Comparison of ENCODE assay signal across 8 cellular contexts in the genomic region with DNA sequence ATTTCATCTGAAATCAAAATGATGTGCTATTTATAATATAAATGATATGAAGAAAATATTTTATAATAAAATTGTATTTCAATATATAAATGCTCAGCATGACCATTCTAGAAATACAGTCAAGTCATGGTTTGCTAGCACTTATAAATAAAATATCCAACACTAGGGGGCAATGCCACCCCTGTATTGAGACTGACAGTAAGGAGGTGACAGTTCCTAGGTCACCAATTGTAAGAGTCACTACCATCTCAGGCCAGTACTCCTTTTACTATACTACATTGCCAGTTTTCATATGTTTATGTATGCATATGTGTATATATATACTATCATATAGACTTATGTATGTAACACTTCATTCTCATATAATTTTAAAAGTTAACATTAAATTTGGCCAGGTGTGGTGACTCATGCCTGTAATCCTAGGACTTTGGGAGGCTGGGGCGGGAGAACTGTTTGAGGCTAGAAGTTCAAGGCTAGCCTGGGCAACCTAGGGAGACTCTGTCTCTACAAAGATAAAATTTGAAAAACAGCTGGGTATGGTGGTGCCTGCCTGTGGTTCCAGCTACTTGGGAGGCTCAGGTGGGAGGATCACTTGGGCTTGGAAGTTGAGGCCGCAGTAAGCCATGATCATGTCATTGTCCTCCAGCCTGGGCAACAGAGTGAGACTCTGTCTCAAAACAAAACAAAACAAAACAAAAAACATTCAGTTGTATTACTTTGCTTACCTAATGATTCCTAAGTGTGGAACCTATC. TPM values are rescaled to one million over a fixed set of nuclear protein-coding genes. Genes with fewer than 3 reads are reported as not detected.
DNase-seq lines count a peak whose midpoint lies in the region; ATAC-seq, FAIRE-seq and TF ChIP-seq lines count a peak whose summit lies in the region.

No MANE protein-coding gene starts in this region.

- no peak for FAIRE-seq in astrocyte (lab: Jason Lieb, UNC)

- peaks cover 25% of the 10 kb centered on the region for H3K79me2 ChIP-seq in astrocyte (ENCODE audit: insufficient read depth, low read length)

- no peaks in the 10 kb centered on the region for H3K27me3 ChIP-seq in astrocyte (ENCODE audit: insufficient read depth, low read length)

- peak; percentile 30 for ATAC-seq in GM19455 (IDR thresholded peaks at IDR 0.05; ENCODE audit: unreplicated experiment)
- ATAC-seq in HG03571 (IDR thresholded peaks at IDR 0.05; ENCODE audit: unreplicated experiment) = peak; percentile 34
- ATAC-seq in left lobe of liver = peak; percentile 33

- H3K9me3 Mint-ChIP-seq in astrocyte (ENCODE audit: unreplicated experiment) = no peaks in the 10 kb centered on the region

- DNase-seq in NCI-H510A treated with DMSO at 0.1 percent for 48 hours (lab: John Stamatoyannopoulos, UW) (peak; percentile 49), NCI-H510A (lab: John Stamatoyannopoulos, UW) (no peak), NCI-H748 treated with DMSO at 0.1 percent for 48 hours (lab: John Stamatoyannopoulos, UW) (peak; percentile 45), astrocyte (ENCODE audit: low read depth) (peak; percentile 39), left lobe of liver (ENCODE audit: low spot score) (no peak)
- DNase-seq in effector CD8-positive, alpha-beta T cell (lab: John Stamatoyannopoulos, UW) = no peak

- peak; percentile 49 for TF ChIP-seq CTCF in astrocyte (IDR thresholded peaks at IDR 0.05; ENCODE audit: insufficient read depth, low read depth, low read length)

- no peak overlapping the region for H3K9ac ChIP-seq in astrocyte (ENCODE audit: low read length)

- no peaks in the 10 kb centered on the region for H3K36me3 ChIP-seq in astrocyte (ENCODE audit: insufficient read depth, low read length)

- H3K36me3 Mint-ChIP-seq in astrocyte (ENCODE audit: low read depth, unreplicated experiment) = no peaks in the 10 kb centered on the region

- no peak overlapping the region for H3K4me3 Mint-ChIP-seq in astrocyte (ENCODE audit: unreplicated experiment)

- H3K4me1 Mint-ChIP-seq in astrocyte (ENCODE audit: low read depth, unreplicated experiment) = peaks cover 6% of the 10 kb centered on the region

- no peaks in the 10 kb centered on the region for H3K27me3 Mint-ChIP-seq in astrocyte (ENCODE audit: low read depth, unreplicated experiment)

- H3K4me1 ChIP-seq in astrocyte (ENCODE audit: insufficient read depth, low read length) = peaks cover 8% of the 10 kb centered on the region

- H3K4me3 ChIP-seq in astrocyte (ENCODE audit: insufficient read depth, low read depth, low read length) = no peak overlapping the region

- H2AFZ ChIP-seq in astrocyte (ENCODE audit: low read depth, low read length) = no peak overlapping the region

- H3K27ac ChIP-seq in astrocyte (ENCODE audit: low read depth, low read length) = no peak overlapping the region

- no peaks in the 10 kb centered on the region for H3K9me3 ChIP-seq in astrocyte (ENCODE audit: insufficient read depth, low read depth, low read length)

- H3K27ac Mint-ChIP-seq in astrocyte (ENCODE audit: unreplicated experiment) = no peak overlapping the region

- peaks cover 22% of the 10 kb centered on the region for H4K20me1 ChIP-seq in astrocyte (ENCODE audit: insufficient read depth, low read length)

- H3K4me2 ChIP-seq in astrocyte (ENCODE audit: low read length) = no peak overlapping the region

RNA-seq across cellular contexts. Expression of gene CNOT4, which starts 2.4 kb away (rescaled TPM):
- total RNA-seq in astrocyte (22.1 and 24.9 TPM in 2 replicates), left lobe of liver (10.0 TPM)

RNA-seq across cellular contexts. Expression of gene NUP205, which starts 45.4 kb away (rescaled TPM):
- total RNA-seq in astrocyte (47.1 and 50.5 TPM in 2 replicates), left lobe of liver (12.2 TPM)

Comparison
In these comparisons a context has a peak if more than half of its experiments do, and no peak if none do; other contexts are left out.
1. DNase-seq: peak in NCI-H510A treated with DMSO at 0.1 percent for 48 hours (single experiment), NCI-H748 treated with DMSO at 0.1 percent for 48 hours (single experiment) and astrocyte (single experiment); none in NCI-H510A (single experiment), left lobe of liver (single experiment) and effector CD8-positive, alpha-beta T cell (single experiment).
2. Peak in every context shown above with its lines, with median percentiles within 50 percentile points of each other: ATAC-seq.